Comparison of ENCODE assay signal across 12 cellular contexts in the genomic region with DNA sequence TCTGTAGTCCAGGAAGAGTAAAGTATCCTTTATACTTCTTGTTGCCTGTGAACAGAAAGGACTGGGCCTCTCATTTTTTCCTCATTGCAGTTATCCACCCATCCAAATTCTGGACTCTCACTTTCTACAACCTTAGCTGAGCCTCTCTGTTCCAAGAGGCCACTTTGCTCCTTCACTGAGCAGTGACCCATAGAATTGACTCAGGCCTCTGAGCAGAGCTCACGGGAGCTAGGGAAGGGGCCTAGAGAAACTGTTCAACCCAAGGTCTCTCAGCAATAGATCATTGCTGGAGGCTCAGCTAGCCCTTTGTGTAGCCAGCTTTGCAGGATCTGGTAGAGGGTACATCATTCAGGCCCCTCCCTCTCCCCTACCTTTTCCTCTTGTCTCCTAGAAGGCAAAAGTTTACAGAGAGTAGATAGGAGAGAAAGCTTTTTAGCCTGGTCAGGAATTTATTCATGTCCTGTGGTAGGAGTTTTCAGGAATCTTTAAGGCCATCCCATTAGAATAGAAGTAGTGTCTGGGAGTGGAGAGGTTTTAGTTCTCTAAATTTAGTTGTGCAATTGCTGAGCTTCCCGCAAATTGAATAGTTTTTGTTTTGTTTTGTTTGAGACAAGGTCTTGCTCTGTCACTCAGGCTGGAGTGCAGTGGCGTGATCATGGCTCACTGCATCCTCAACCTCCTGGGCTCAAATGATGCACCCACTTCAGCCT. TPM values are rescaled to one million over a fixed set of nuclear protein-coding genes. Genes with fewer than 3 reads are reported as not detected.
DNase-seq lines count a peak whose midpoint lies in the region; ATAC-seq and TF ChIP-seq lines count a peak whose summit lies in the region.
"Had no signal": no experiment of that assay in that cellular context is flagged by ENCODE, and none has a peak within 500 bp of the region (broad histone marks: within the 10 kb centered on the region; RNA-seq: fewer than 3 reads in every experiment).

No MANE protein-coding gene starts in this region.

- DNase-seq in GM12865 (ENCODE audit: low read depth) (peak; percentile 38), osteocyte (ENCODE audit: extremely low spot score, unreplicated experiment) (no peak), HuH-7 (ENCODE audit: low spot score) (no peak), NCI-H82 (lab: John Stamatoyannopoulos, UW) (no peak), cerebellar nuclear complex (lab: John Stamatoyannopoulos, UW) (no peak), NCI-H2107 treated with DMSO at 0.1 percent for 48 hours (lab: John Stamatoyannopoulos, UW; ENCODE audit: unreplicated experiment) (no peak)
- DNase-seq: activated CD4-positive, alpha-beta T cell treated with anti-CD3 and anti-CD28 coated beads, Interleukin-2, amount 50 U/mL, for 1 hour; COR-L47 had no signal

- peak; percentile 43 for ATAC-seq in HG03342 (IDR thresholded peaks at IDR 0.05; ENCODE audit: unreplicated experiment)

- H3K27ac Mint-ChIP-seq in brain, result peak overlapping the region in 4 of 5 experiments; percentile 40 to 85 (median 74)
- peak overlapping the region; percentile 9 for H3K27ac Mint-ChIP-seq in osteocyte (ENCODE audit: unreplicated experiment)

- H3K4me3 ChIP-seq in GM12865 (ENCODE audit: low read depth, low read length), result peak overlapping the region; percentile 16
- H3K4me3 ChIP-seq: SJSA1 had no signal

- no peaks in the 10 kb centered on the region for H3K27me3 Mint-ChIP-seq in brain
- H3K27me3 Mint-ChIP-seq in osteocyte (ENCODE audit: unreplicated experiment), result no peaks in the 10 kb centered on the region

- H3K4me3 Mint-ChIP-seq in brain (peak overlapping the region in 1 of 5 experiments; percentile 57), osteocyte (ENCODE audit: unreplicated experiment) (no peak overlapping the region)

- H3K4me1 Mint-ChIP-seq in brain (peaks cover 38% of the 10 kb centered on the region), osteocyte (ENCODE audit: unreplicated experiment) (peaks cover 14% of the 10 kb centered on the region)

- peaks cover 36% of the 10 kb centered on the region for H3K36me3 Mint-ChIP-seq in brain
- H3K36me3 Mint-ChIP-seq in osteocyte (ENCODE audit: unreplicated experiment), result no peaks in the 10 kb centered on the region

- TF ChIP-seq CTCF in GM12865 (IDR thresholded peaks at IDR 0.05; ENCODE audit: insufficient read depth, low read depth, low read length, missing control alignments) (no peak), brain (conservative IDR thresholded peaks at IDR 0.05) (no peak), osteocyte (IDR thresholded peaks at IDR 0.05) (no peak)

- H3K9me3 Mint-ChIP-seq in brain (no peaks in the 10 kb centered on the region), osteocyte (ENCODE audit: unreplicated experiment) (no peaks in the 10 kb centered on the region)

RNA-seq across cellular contexts. Expression of a gene that starts 6.7 kb away (rescaled TPM):
- polyA plus RNA-seq in brain (ENCODE audit: insufficient read depth, low read depth, low replicate concordance), result 23.5 TPM
- 62.7 and 65.9 TPM in 2 replicates for total RNA-seq in osteocyte

RNA-seq across cellular contexts. Expression of a gene that starts 40.7 kb away (rescaled TPM):
- 43.3 TPM for polyA plus RNA-seq in brain (ENCODE audit: insufficient read depth, low read depth, low replicate concordance)
- total RNA-seq in osteocyte, result 9.9 and 11.9 TPM in 2 replicates

RNA-seq across cellular contexts. Expression of a gene that starts 56.0 kb away (rescaled TPM):
- 1.8 TPM for polyA plus RNA-seq in brain (ENCODE audit: insufficient read depth, low read depth, low replicate concordance)
- total RNA-seq in osteocyte, result 0.16 TPM in 1 of 2 replicates, not detected in the other
- total RNA-seq: M059J had no signal
